ENCODE assay signal across 9 cellular contexts in the genomic region with DNA sequence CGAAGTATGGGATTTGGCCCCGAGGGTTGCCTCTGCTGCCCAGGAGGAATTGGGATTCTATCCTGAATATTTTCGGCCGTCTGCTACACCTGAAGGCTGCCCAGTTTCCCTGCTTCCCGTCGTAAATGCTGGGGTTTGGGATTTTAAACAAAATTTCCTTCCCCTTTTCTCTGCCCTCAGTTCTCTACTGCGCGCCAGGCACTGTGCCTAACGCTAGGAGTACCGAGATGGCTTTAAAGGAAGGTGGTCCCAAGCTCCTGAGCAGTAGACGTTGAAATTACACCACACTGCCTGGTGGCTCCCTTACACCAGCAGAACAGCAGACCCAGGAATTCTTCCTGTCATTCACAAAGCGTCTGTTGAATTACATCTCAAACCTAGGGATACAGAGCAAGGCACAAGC. TPM values are rescaled to one million over a fixed set of nuclear protein-coding genes. Genes with fewer than 3 reads are reported as not detected.
DNase-seq lines count a peak whose midpoint lies in the region; ATAC-seq, FAIRE-seq and TF ChIP-seq lines count a peak whose summit lies in the region.
"Had no signal": no experiment of that assay in that cellular context is flagged by ENCODE, and none has a peak within 500 bp of the region (broad histone marks: within the 10 kb centered on the region; RNA-seq: fewer than 3 reads in every experiment).

No MANE protein-coding gene starts in this region.

- no peak overlapping the region for H3K23ac ChIP-seq in H1 (ENCODE audit: insufficient read length)

- H4K20me1 ChIP-seq in H1 (replicated peaks in 1 of 2; ENCODE audit: control insufficient read depth in 1 of 2, insufficient read depth in 2 of 2, low read length in 2 of 2) = peaks cover 0 to 2% of the 10 kb centered on the region in 2 experiments

- H2BK5ac ChIP-seq in H1 (ENCODE audit: low read depth, low read length) = no peak overlapping the region

- no peak overlapping the region for H2BK120ac ChIP-seq in H1 (replicated peaks; ENCODE audit: low read depth, low read length)

- WGBS in H1 (ENCODE audit: extremely low coverage in 1 of 2, insufficient coverage in 1 of 2, insufficient read length in 1 of 2, insufficient replicate concordance in 2 of 2, low coverage in 1 of 2, low lambda C conversion rate in 2 of 2, missing lambda C conversion rate in 1 of 2), 2 experiments = 3% methylated on average over 12 of the region's 12 CpGs; no CpG with 5 or more reads in 1 of the 2 experiments

- H3K79me2 ChIP-seq in H1 (ENCODE audit: control insufficient read depth in 1 of 2, insufficient read depth in 2 of 2, low read length in 2 of 2) = peaks cover 6 to 30% of the 10 kb centered on the region in 2 experiments; a peak in 3 of 4 replicates

- H3K27ac ChIP-seq in RWPE2 (ENCODE audit: poor library complexity, severe bottlenecking) = no peak overlapping the region
- no peak overlapping the region for H3K27ac ChIP-seq in H1 (ENCODE audit: low read depth, low read length)

- H3K9ac ChIP-seq in H1 (replicated peaks in 1 of 4; ENCODE audit: extremely low read depth in 1 of 4, low read depth in 3 of 4, low read length in 3 of 4) = peak overlapping the region in 3 of 4 experiments; percentile 24 to 87 (median 31); a peak in 5 of 7 replicates

- no peak overlapping the region for H2BK20ac ChIP-seq in H1 (ENCODE audit: low read length)

- POLR2A ChIA-PET in activated CD4-positive, alpha-beta T cell treated with anti-CD3 and anti-CD28 coated beads, Interleukin-2, amount 10 ng/mL, durations not matched to agents 7 days and 5 days (lab: Charles Lee) = interaction anchor here (0.6 kb wide), 1 partner anchor 76 kb away, joined by 3 read pairs; the partner anchor contains the start of gene PWP1
- POLR2A ChIA-PET in H1 (lab: Charles Lee; ENCODE audit: partially characterized antibody) = interaction anchor here (0.6 to 1.5 kb wide), 3 partner anchors 11 to 103 kb away, joined by 3 to 6 read pairs (median 3); partner anchors contain the start of gene ASCL4
- POLR2A ChIA-PET in naive thymus-derived CD8-positive, alpha-beta T cell (lab: Charles Lee) = no interaction called here

- 0 out of 4 replicates have a peak, but pooled peaks of 1 of the 2 experiments have one; percentile 8 for TF ChIP-seq RAD21 in H1 (IDR thresholded peaks at IDR 0.05 in 1 of 2, conservative IDR thresholded peaks at IDR 0.05 in 1 of 2; ENCODE audit: low read depth in 2 of 2, low read length in 2 of 2)

- no peak overlapping the region for H3K14ac ChIP-seq in H1 (ENCODE audit: insufficient read length)

- peak overlapping the region; percentile 86 for H3K4me3 ChIP-seq in RWPE2 (ENCODE audit: severe bottlenecking)
- peak overlapping the region; percentile 52 to 87 (median 82) for H3K4me3 ChIP-seq in H1 (ENCODE audit: extremely low read depth in 1 of 4, insufficient read depth in 2 of 4, low read depth in 3 of 4, low read length in 4 of 4)

- H3K27me3 Mint-ChIP-seq in activated CD4-positive, alpha-beta T cell treated with anti-CD3 and anti-CD28 coated beads, Interleukin-2, amount 10 ng/mL, durations not matched to agents 7 days and 5 days = no peaks in the 10 kb centered on the region
- H3K27me3 Mint-ChIP-seq in naive thymus-derived CD8-positive, alpha-beta T cell = no peaks in the 10 kb centered on the region

- no peak for TF ChIP-seq EP300 in H1 (IDR thresholded peaks at IDR 0.05; ENCODE audit: borderline replicate concordance in 1 of 2, low read depth in 2 of 2, low read length in 2 of 2)

- no peak overlapping the region for H3K4ac ChIP-seq in H1 (replicated peaks; ENCODE audit: insufficient read length, low read depth, low read length)

- no peak for TF ChIP-seq POLR2A in H1 (IDR thresholded peaks at IDR 0.05; ENCODE audit: control extremely low read depth in 1 of 2, low read depth in 2 of 2, low read length in 2 of 2)

- H3K79me1 ChIP-seq in H1 (ENCODE audit: low read depth, low read length) = no peaks in the 10 kb centered on the region

- no peak for TF ChIP-seq CTCF in RWPE2 (IDR thresholded peaks at IDR 0.05; ENCODE audit: poor library complexity, severe bottlenecking)
- no peak for TF ChIP-seq CTCF in H1 (IDR thresholded peaks at IDR 0.05; ENCODE audit: control extremely low read depth in 1 of 3, insufficient read depth in 1 of 3, low read depth in 1 of 3, low read length in 3 of 3)

- peaks cover 12% of the 10 kb centered on the region for H3K4me1 ChIP-seq in RWPE2 (ENCODE audit: insufficient read depth, poor library complexity, severe bottlenecking)
- peaks cover 0 to 8% (median under 1%) of the 10 kb centered on the region in 4 experiments; a peak in 3 of 7 replicates for H3K4me1 ChIP-seq in H1 (replicated peaks in 1 of 4; ENCODE audit: control insufficient read depth in 3 of 4, insufficient read depth in 4 of 4, low read length in 3 of 4)

- no peak overlapping the region for H2AK5ac ChIP-seq in H1 (ENCODE audit: low read depth, low read length)

- H3K36me3 ChIP-seq in RWPE2 (ENCODE audit: low read depth) (peaks cover 35% of the 10 kb centered on the region), H1 (ENCODE audit: control insufficient read depth in 2 of 4, insufficient read depth in 4 of 4, low read length in 3 of 4) (peaks cover 0 to 6% (median 2%) of the 10 kb centered on the region in 4 experiments; a peak in 4 of 8 replicates)

- H3K4me1 Mint-ChIP-seq in activated CD4-positive, alpha-beta T cell treated with anti-CD3 and anti-CD28 coated beads, Interleukin-2, amount 10 ng/mL, durations not matched to agents 7 days and 5 days = peaks cover 33% of the 10 kb centered on the region
- H3K4me1 Mint-ChIP-seq in naive thymus-derived CD8-positive, alpha-beta T cell = peaks cover 12 to 39% (median 33%) of the 10 kb centered on the region in 4 donors

- CTCF ChIA-PET in activated CD4-positive, alpha-beta T cell treated with anti-CD3 and anti-CD28 coated beads, Interleukin-2, amount 10 ng/mL, durations not matched to agents 7 days and 5 days (lab: Charles Lee) = interaction anchor here (0.8 to 1.0 kb wide), 2 partner anchors 77 to 151 kb away, joined by 3 to 4 read pairs; no protein-coding TSS in a partner anchor
- CTCF ChIA-PET in H1 (lab: Charles Lee; ENCODE audit: partially characterized antibody) = interaction anchor here (1.2 to 2.9 kb wide), 5 partner anchors 13 to 147 kb away, joined by 3 to 22 read pairs (median 3); partner anchors contain the start of gene ASCL4

- no peak overlapping the region for H4K91ac ChIP-seq in H1 (replicated peaks; ENCODE audit: insufficient read length, low read length)

- no peak for DNase-seq in activated CD4-positive, alpha-beta T cell treated with anti-CD3 and anti-CD28 coated beads, Interleukin-2, amount 10 ng/mL, durations not matched to agents 7 days and 5 days
- no peak for DNase-seq in activated CD4-positive, alpha-beta T cell treated with anti-CD3 and anti-CD28 coated beads, Interleukin-2, amount 50 U/mL, for 48 hours
- no peak for DNase-seq in RWPE2 (ENCODE audit: low spot score)
- DNase-seq in H1 (ENCODE audit: low read depth in 1 of 2, low spot score in 2 of 2) = no peak
- peak in 3 of 10 donors; percentile 10 to 60 (median 21) for DNase-seq in naive thymus-derived CD8-positive, alpha-beta T cell
- DNase-seq in activated gamma-delta T cell (lab: John Stamatoyannopoulos, UW) = no peak
- no peak for DNase-seq in COR-L47 (lab: John Stamatoyannopoulos, UW)
- no peak for DNase-seq in RCC 7860 (ENCODE audit: low spot score)

- no peak for FAIRE-seq in H1 (lab: Jason Lieb, UNC)
- FAIRE-seq in RCC 7860 (lab: Jason Lieb, UNC) = no peak

- H3K18ac ChIP-seq in H1 (ENCODE audit: extremely low read depth, low read length) = no peak overlapping the region

- ATAC-seq in RWPE2 (ENCODE audit: low read depth) = no peak
- ATAC-seq in naive thymus-derived CD8-positive, alpha-beta T cell = peak; percentile 34 to 37

- H2AFZ ChIP-seq in H1 (ENCODE audit: low read length) = peak overlapping the region; percentile 99

- no peaks in the 10 kb centered on the region for H3K9me3 ChIP-seq in RWPE2 (ENCODE audit: severe bottlenecking)
- no peaks in the 10 kb centered on the region for H3K9me3 ChIP-seq in H1 (ENCODE audit: insufficient read depth in 2 of 2, low read depth in 1 of 2, low read length in 1 of 2)

- H4K5ac ChIP-seq in H1 (ENCODE audit: insufficient read length, low read depth, low read length) = no peak overlapping the region

- peak overlapping the region; percentile 91 for H3K27ac Mint-ChIP-seq in activated CD4-positive, alpha-beta T cell treated with anti-CD3 and anti-CD28 coated beads, Interleukin-2, amount 10 ng/mL, durations not matched to agents 7 days and 5 days
- H3K27ac Mint-ChIP-seq in naive thymus-derived CD8-positive, alpha-beta T cell = peak overlapping the region; percentile 82 to 96 (median 93)

- H3K23me2 ChIP-seq in H1 (ENCODE audit: low read depth, low read length) = peaks cover 12% of the 10 kb centered on the region

- H2BK12ac ChIP-seq in H1 (ENCODE audit: low read depth, low read length) = no peak overlapping the region

- H3K27me3 ChIP-seq in RWPE2 (ENCODE audit: insufficient read depth, poor library complexity, severe bottlenecking) (no peaks in the 10 kb centered on the region), H1 (replicated peaks in 1 of 4; ENCODE audit: control insufficient read depth in 3 of 4, extremely low read depth in 1 of 4, insufficient read depth in 3 of 4, low read length in 3 of 4) (no peaks in the 10 kb centered on the region)

- peak overlapping the region; percentile 99 for H3K4me2 ChIP-seq in H1 (ENCODE audit: insufficient read depth in 1 of 2, low read depth in 2 of 2, low read length in 2 of 2)

- H3K9me3 Mint-ChIP-seq in activated CD4-positive, alpha-beta T cell treated with anti-CD3 and anti-CD28 coated beads, Interleukin-2, amount 10 ng/mL, durations not matched to agents 7 days and 5 days = peaks cover 2% of the 10 kb centered on the region
- peaks cover 0 to 2% (median 0%) of the 10 kb centered on the region in 9 donors for H3K9me3 Mint-ChIP-seq in naive thymus-derived CD8-positive, alpha-beta T cell

- H2BK15ac ChIP-seq in H1 (ENCODE audit: low read length) = no peak overlapping the region

- no peak overlapping the region for H3K56ac ChIP-seq in H1 (replicated peaks; ENCODE audit: insufficient read length, low read depth, low read length)

- peak overlapping the region; percentile 80 for H3K4me3 Mint-ChIP-seq in activated CD4-positive, alpha-beta T cell treated with anti-CD3 and anti-CD28 coated beads, Interleukin-2, amount 10 ng/mL, durations not matched to agents 7 days and 5 days
- H3K4me3 Mint-ChIP-seq in naive thymus-derived CD8-positive, alpha-beta T cell = peak overlapping the region; percentile 79 to 92 (median 88)

- H4K8ac ChIP-seq in H1 (ENCODE audit: extremely low read depth, insufficient read depth, low read length) = peak overlapping the region; percentile 39; the same call in 1 of the 2 replicates

- H3K36me3 Mint-ChIP-seq in activated CD4-positive, alpha-beta T cell treated with anti-CD3 and anti-CD28 coated beads, Interleukin-2, amount 10 ng/mL, durations not matched to agents 7 days and 5 days (ENCODE audit: low read depth) = peaks cover 8% of the 10 kb centered on the region
- H3K36me3 Mint-ChIP-seq in naive thymus-derived CD8-positive, alpha-beta T cell = peaks cover 0 to 16% (median 0%) of the 10 kb centered on the region in 3 donors

RNA-seq across cellular contexts. Expression of gene PRDM4, which starts 0.6 kb away (rescaled TPM):
- total RNA-seq in activated CD4-positive, alpha-beta T cell treated with anti-CD3 and anti-CD28 coated beads, Interleukin-2, amount 10 ng/mL, durations not matched to agents 7 days and 5 days = 10 to 100 TPM; 26.2 to 26.5 TPM
- 17.2 and 17.5 TPM in 2 replicates for total RNA-seq in H1 (2021; fragmentation: NEBNext Ultra II Directional; extraction: Animal tissue kit (Norgen Biotek cat#: 25700))
- polyA plus RNA-seq in H1 (2011; rRNA removed) = 9.3 and 10.1 TPM in 2 replicates
- 10.1 TPM for polyA plus RNA-seq in H1 (2011; cell fraction: cytosol; rRNA removed)
- polyA plus RNA-seq in H1 (2011; cell fraction: nucleus; rRNA removed) = 14.2 TPM
- 10.0 to 12.3 TPM (median 10.3 TPM) in 4 replicates for polyA plus RNA-seq in H1 (2012, experiment 1 of 2)
- 0.92 TPM for polyA plus RNA-seq in H1 (2012, experiment 2 of 2)
- 9.4 TPM for polyA plus RNA-seq in H1 (2013, experiment 1 of 2)
- 10.0 TPM for polyA plus RNA-seq in H1 (2013, experiment 2 of 2)
- 18.3 and 20.6 TPM in 2 replicates for polyA minus RNA-seq in H1 (2011; rRNA and poly(A)+ RNA removed)
- 10.8 TPM for polyA minus RNA-seq in H1 (2011; cell fraction: cytosol; rRNA and poly(A)+ RNA removed)
- polyA minus RNA-seq in H1 (2011; cell fraction: nucleus; rRNA and poly(A)+ RNA removed) = 30.6 TPM
- total RNA-seq in naive thymus-derived CD8-positive, alpha-beta T cell = 10 to 100 TPM; 33.8 to 40.4 TPM
- polyA plus RNA-seq in naive thymus-derived CD8-positive, alpha-beta T cell = 10 to 100 TPM; 11.1 to 19.1 (median 11.4) TPM

RNA-seq across cellular contexts. Expression of gene ASCL4, which starts 13.0 kb away (rescaled TPM):
- total RNA-seq in activated CD4-positive, alpha-beta T cell treated with anti-CD3 and anti-CD28 coated beads, Interleukin-2, amount 10 ng/mL, durations not matched to agents 7 days and 5 days = not detected
- total RNA-seq in H1 (2021; fragmentation: NEBNext Ultra II Directional; extraction: Animal tissue kit (Norgen Biotek cat#: 25700)) = not detected in 2 replicates
- 0.03 TPM in 1 of 2 replicates, not detected in the other for polyA plus RNA-seq in H1 (2011; rRNA removed)
- polyA plus RNA-seq in H1 (2011; cell fraction: cytosol; rRNA removed) = not detected
- not detected for polyA plus RNA-seq in H1 (2011; cell fraction: nucleus; rRNA removed)
- not detected in 4 replicates for polyA plus RNA-seq in H1 (2012, experiment 1 of 2)
- not detected for polyA plus RNA-seq in H1 (2012, experiment 2 of 2)
- not detected for polyA plus RNA-seq in H1 (2013, experiment 1 of 2)
- not detected for polyA plus RNA-seq in H1 (2013, experiment 2 of 2)
- not detected in 2 replicates for polyA minus RNA-seq in H1 (2011; rRNA and poly(A)+ RNA removed)
- polyA minus RNA-seq in H1 (2011; cell fraction: cytosol; rRNA and poly(A)+ RNA removed) = not detected
- not detected for polyA minus RNA-seq in H1 (2011; cell fraction: nucleus; rRNA and poly(A)+ RNA removed)
- not detected for total RNA-seq in naive thymus-derived CD8-positive, alpha-beta T cell
- not detected for polyA plus RNA-seq in naive thymus-derived CD8-positive, alpha-beta T cell
- polyA plus RNA-seq: adipose tissue had no signal
